In genomic region chr20:31670371-31671228, GRCh38 we compare ENCODE assay signal across 9 cellular contexts. TPM values are rescaled to one million over a fixed set of nuclear protein-coding genes. Genes with fewer than 3 reads are reported as not detected.
A peak's percentile ranks its signal among the peaks of the same experiment; 100 is the strongest.
DNase-seq lines count a peak whose midpoint lies in the region; ATAC-seq and TF ChIP-seq lines count a peak whose summit lies in the region.
"Had no signal": no experiment of that assay in that cellular context is flagged by ENCODE, and none has a peak within 500 bp of the region (broad histone marks: within the 10 kb centered on the region; RNA-seq: fewer than 3 reads in every experiment).

No MANE protein-coding gene starts in this region.

- DNase-seq in COLO668 (lab: John Stamatoyannopoulos, UW; ENCODE audit: unreplicated experiment) = peak; percentile 58
- peak; percentile 44 to 50 for DNase-seq in SJCRH30
- peak; percentile 93 for DNase-seq in globus pallidus (ENCODE audit: low spot score)
- no peak for DNase-seq in progenitor cell of endocrine pancreas (ENCODE audit: low spot score, unreplicated experiment)
- DNase-seq in NK-92 treated with Interleukin-12 subunit alpha and Interleukin-12 subunit beta, amount 100 ng/mL, for 24 hours (lab: John Stamatoyannopoulos, UW) = no peak

- peaks cover 18% of the 10 kb centered on the region for H3K4me1 Mint-ChIP-seq in progenitor cell of endocrine pancreas (ENCODE audit: low read depth)

- ATAC-seq in HG03135 (IDR thresholded peaks at IDR 0.05; ENCODE audit: unreplicated experiment) (no peak), GM21381 (IDR thresholded peaks at IDR 0.05; ENCODE audit: unreplicated experiment) (no peak), HG03097 (IDR thresholded peaks at IDR 0.05; ENCODE audit: low FRiP score, unreplicated experiment) (no peak)

- H3K36me3 ChIP-seq in SJCRH30 = peaks cover under 1% of the 10 kb centered on the region; the same call in 1 of the 2 replicates

- H3K9me3 Mint-ChIP-seq in progenitor cell of endocrine pancreas (ENCODE audit: low read depth) = no peaks in the 10 kb centered on the region

- H3K4me1 ChIP-seq in SJCRH30 = peaks cover 17% of the 10 kb centered on the region

- no peak overlapping the region for H3K27ac ChIP-seq in SJCRH30

- H3K36me3 Mint-ChIP-seq in progenitor cell of endocrine pancreas (ENCODE audit: insufficient read depth) = peaks cover 19% of the 10 kb centered on the region

- H3K27me3 ChIP-seq in SJCRH30 = no peaks in the 10 kb centered on the region

- no peak for TF ChIP-seq CTCF in progenitor cell of endocrine pancreas (IDR thresholded peaks at IDR 0.05; ENCODE audit: unreplicated experiment)

- no peaks in the 10 kb centered on the region for H3K9me3 ChIP-seq in SJCRH30 (replicated peaks)

- H3K4me3 ChIP-seq in SJCRH30 = no peak overlapping the region

- peak overlapping the region; percentile 77 for H3K27ac Mint-ChIP-seq in progenitor cell of endocrine pancreas

- no peaks in the 10 kb centered on the region for H3K27me3 Mint-ChIP-seq in progenitor cell of endocrine pancreas

- no peak overlapping the region for H3K4me3 Mint-ChIP-seq in progenitor cell of endocrine pancreas (ENCODE audit: low read depth)

RNA-seq across cellular contexts. Expression of gene COX4I2, which starts 32.9 kb away (rescaled TPM):
- not detected in 2 replicates for total RNA-seq in SJCRH30 (2014; rRNA removed; shearing (Covaris generic))
- not detected in 2 replicates for total RNA-seq in progenitor cell of endocrine pancreas
- total RNA-seq: pulmonary artery endothelial cell had no signal

RNA-seq across cellular contexts. Expression of gene BCL2L1, which starts 52.1 kb away (rescaled TPM):
- total RNA-seq in SJCRH30 (2014; rRNA removed; shearing (Covaris generic)) = 33.1 and 33.4 TPM in 2 replicates
- 130 and 136 TPM in 2 replicates for total RNA-seq in progenitor cell of endocrine pancreas

Comparison
In these comparisons a context has a peak if more than half of its experiments do, and no peak if none do; other contexts are left out.
1. DNase-seq: peak in COLO668 (single experiment), SJCRH30 (2 of 2) and globus pallidus (single experiment); none in progenitor cell of endocrine pancreas (single experiment) and NK-92 treated with Interleukin-12 subunit alpha and Interleukin-12 subunit beta, amount 100 ng/mL, for 24 hours (single experiment).